ENCODE assay signal across 8 cellular contexts in the genomic region with DNA sequence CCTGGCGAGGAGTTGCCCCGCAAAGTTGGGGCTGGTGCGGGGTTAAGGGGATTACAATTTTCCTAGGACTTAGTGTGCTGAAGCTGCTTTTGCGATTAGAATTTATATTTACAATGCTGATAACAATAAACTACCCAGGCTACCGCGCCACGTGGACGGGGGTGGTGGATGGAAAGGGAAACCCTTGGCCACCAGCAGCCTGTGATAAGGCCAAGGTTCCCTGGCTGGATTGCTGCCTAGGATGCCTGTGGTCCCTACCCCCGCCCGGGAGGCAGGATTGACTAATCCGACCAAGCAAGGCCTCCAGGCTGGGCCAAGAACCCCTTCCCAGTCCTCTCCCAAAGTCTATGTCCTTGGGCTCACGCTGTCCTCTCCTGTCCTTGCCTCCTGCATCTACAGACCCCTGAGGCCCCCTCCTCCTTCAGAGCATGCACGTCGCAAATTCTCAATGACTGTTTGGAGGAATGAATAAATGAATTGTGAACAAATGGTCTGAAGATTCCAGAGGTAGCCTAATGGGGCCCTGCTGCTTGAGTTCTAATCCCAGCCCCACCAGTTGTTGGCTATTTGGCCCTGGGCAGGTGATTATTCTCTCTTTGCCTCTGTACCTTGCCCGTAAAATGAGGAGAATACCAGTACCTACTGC. TPM values are rescaled to one million over a fixed set of nuclear protein-coding genes. Genes with fewer than 3 reads are reported as not detected.
DNase-seq lines count a peak whose midpoint lies in the region; ATAC-seq and TF ChIP-seq lines count a peak whose summit lies in the region.

No MANE protein-coding gene starts in this region.

- ATAC-seq in HG03139 (IDR thresholded peaks at IDR 0.05; ENCODE audit: unreplicated experiment) = no peak
- ATAC-seq in GM19395 (IDR thresholded peaks at IDR 0.05; ENCODE audit: unreplicated experiment) = no peak

- TF ChIP-seq POLR2A in sigmoid colon (IDR thresholded peaks at IDR 0.05) = no peak

- no peaks in the 10 kb centered on the region for H3K9me3 ChIP-seq in ascending aorta
- peaks cover 11% of the 10 kb centered on the region for H3K9me3 ChIP-seq in iPS-18c (ENCODE audit: control insufficient read depth, insufficient read depth, low read length)
- H3K9me3 ChIP-seq in sigmoid colon = no peaks in the 10 kb centered on the region

- TF ChIP-seq EP300 in sigmoid colon (IDR thresholded peaks at IDR 0.05) = no peak

- H3K27ac ChIP-seq in ascending aorta (peak overlapping the region; percentile 66 to 70), sigmoid colon (peak overlapping the region; percentile 84 to 87 (median 86))

- intact Hi-C loops in ascending aorta (cut with DNase I) = no loop called here
- intact Hi-C loops in sigmoid colon (cut with DNase I) = no loop called here

- no peaks in the 10 kb centered on the region for H3K27me3 ChIP-seq in ascending aorta
- no peaks in the 10 kb centered on the region for H3K27me3 ChIP-seq in sigmoid colon

- H3K36me3 ChIP-seq in ascending aorta = no peaks in the 10 kb centered on the region
- no peaks in the 10 kb centered on the region for H3K36me3 ChIP-seq in sigmoid colon

- in situ Hi-C loops in GM13976 (cut with MboI; ENCODE audit: low sequenced_read_pairs, unreplicated experiment) = no loop called here

- DNase-seq in ELF-1 (ENCODE audit: low read depth, low spot score) (peak; percentile 75), ascending aorta (ENCODE audit: low spot score in 2 of 2) (peak in 1 of 2 donors; percentile 75), sigmoid colon (peak; percentile 85), COR-L47 (lab: John Stamatoyannopoulos, UW) (no peak), GM13976 (ENCODE audit: low spot score) (no peak)

- H3K4me1 ChIP-seq in ascending aorta (peaks cover 6 to 7% of the 10 kb centered on the region in 2 donors), sigmoid colon (peaks cover 0 to 18% (median 16%) of the 10 kb centered on the region in 4 donors)

- H3K4me3 ChIP-seq in ascending aorta = peak overlapping the region; percentile 61 to 63
- peak overlapping the region; percentile 11; the same call in 1 of the 2 replicates for H3K4me3 ChIP-seq in iPS-18c (ENCODE audit: insufficient read depth, low read depth, low read length)
- peak overlapping the region; percentile 43 to 60 (median 54) for H3K4me3 ChIP-seq in sigmoid colon

- TF ChIP-seq CTCF in ascending aorta (IDR thresholded peaks at IDR 0.05) (no peak), sigmoid colon (IDR thresholded peaks at IDR 0.05) (no peak), GM13976 (IDR thresholded peaks at IDR 0.05; ENCODE audit: borderline replicate concordance, control extremely low read depth, extremely low read depth, insufficient read depth, missing control alignments) (no peak)

- WGBS in sigmoid colon, 2 donors = 24 to 31% methylated on average over 15 of the region's 15 CpGs

RNA-seq across cellular contexts. Expression of gene CHKA, which starts 7.6 kb away (rescaled TPM):
- total RNA-seq in ascending aorta (10.1 TPM), sigmoid colon (10 to 100 TPM; 16.4 to 39.1 (median 27.9) TPM)
- 10 to 100 TPM; 21.0 to 41.0 (median 22.9) TPM for polyA plus RNA-seq in sigmoid colon

Comparison
In these comparisons a context has a peak if more than half of its experiments do, and no peak if none do; other contexts are left out.
1. DNase-seq: peak in ELF-1 (single experiment) and sigmoid colon (single experiment); none in COR-L47 (single experiment) and GM13976 (single experiment).
2. H3K4me3 ChIP-seq: peak in every context shown above with its lines; median percentile 62 in ascending aorta; 54 in sigmoid colon; 11 in iPS-18c.